Comparison of ENCODE assay signal across 13 cellular contexts in the genomic region with DNA sequence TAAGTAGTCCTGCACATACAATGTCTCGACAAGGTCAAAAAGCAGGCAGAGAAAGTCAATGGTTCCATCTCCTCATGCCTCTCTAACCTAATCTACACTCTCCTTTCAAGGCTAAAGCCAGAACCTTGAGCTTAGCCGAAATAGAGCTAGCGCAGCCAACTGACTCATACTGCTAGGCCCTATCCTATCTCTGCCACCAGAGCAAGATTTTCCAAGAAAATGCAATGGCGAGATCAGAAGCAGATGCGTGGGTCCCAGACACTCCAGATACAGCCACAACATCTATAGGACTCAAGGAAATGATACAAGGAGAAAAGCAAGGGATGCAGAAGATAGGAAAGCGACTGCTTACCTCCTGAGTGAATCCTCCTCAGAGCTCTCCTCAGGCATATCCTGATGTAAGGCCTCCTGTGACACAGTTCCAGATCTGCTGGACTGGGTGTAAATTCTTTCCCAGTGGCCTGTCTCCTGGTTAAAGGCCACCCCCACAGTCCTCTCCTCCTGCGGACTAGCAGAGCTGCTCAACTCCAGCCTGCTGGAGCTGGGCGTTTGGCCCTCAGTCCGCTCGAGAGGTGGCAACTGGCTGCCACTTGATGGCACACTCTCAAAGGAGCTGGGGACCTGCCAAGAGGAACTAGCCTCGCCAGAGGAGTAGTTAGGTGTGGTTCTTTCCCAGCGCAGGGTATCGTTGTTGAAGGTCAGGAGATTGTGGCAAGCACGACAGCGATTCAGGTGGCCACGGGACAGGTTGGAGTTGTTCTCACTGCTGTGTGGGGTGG. TPM values are rescaled to one million over a fixed set of nuclear protein-coding genes. Genes with fewer than 3 reads are reported as not detected.
DNase-seq lines count a peak whose midpoint lies in the region; ATAC-seq and TF ChIP-seq lines count a peak whose summit lies in the region.
"Had no signal": no experiment of that assay in that cellular context is flagged by ENCODE, and none has a peak within 500 bp of the region (broad histone marks: within the 10 kb centered on the region; RNA-seq: fewer than 3 reads in every experiment).

No MANE protein-coding gene starts in this region.

- no peak overlapping the region for H2AFZ ChIP-seq in parathyroid adenoma

- TSS peak; percentile 24 for BruUV-seq in Panc1 (replicated peaks; lab: Mats Ljungman, UMichigan)

- TF ChIP-seq POLR2A in gastroesophageal sphincter (IDR thresholded peaks at IDR 0.05) = no peak

- no peaks in the 10 kb centered on the region for H3K27me3 Mint-ChIP-seq in activated naive CD8-positive, alpha-beta T cell treated with anti-CD3 and anti-CD28 coated beads for 36 hours
- H3K27me3 Mint-ChIP-seq in natural killer cell (ENCODE audit: low read depth in 2 of 2) = no peaks in the 10 kb centered on the region
- H3K27me3 Mint-ChIP-seq: natural killer cell treated with Interleukin-12 subunit alpha and Interleukin-12 subunit beta and Interleukin-15 and Interleukin-18, amount 100 ng/mL, for 72 hours had no signal

- in situ Hi-C loops in Panc1 (cut with HindIII; ENCODE audit: low pct_unique_long_range_greater_than_20kb, low sequenced_read_pairs) = no loop called here

- CTCF ChIA-PET in Panc1 (lab: Charles Lee) = interaction anchor here (0.6 kb wide), 1 partner anchor 22 kb away, joined by 4 read pairs; no protein-coding TSS in a partner anchor

- ATAC-seq in Panc1 (peak; percentile 51; the same call in 1 of the 2 replicates), gastroesophageal sphincter (no peak), natural killer cell (no peak)
- ATAC-seq: natural killer cell treated with Interleukin-12 subunit alpha and Interleukin-12 subunit beta and Interleukin-15 and Interleukin-18, amount 100 ng/mL, for 72 hours had no signal

- POLR2A ChIA-PET in Panc1 (lab: Charles Lee) = interaction anchor here (0.7 kb wide), 1 partner anchor 236 kb away, joined by 3 read pairs; no protein-coding TSS in a partner anchor

- H3K4me3 ChIP-seq in GM06990 (replicated peaks; ENCODE audit: low read depth, low read length) = no peak overlapping the region
- H3K4me3 ChIP-seq in Panc1 (ENCODE audit: low read depth in 2 of 2, low read length in 2 of 2) = no peak overlapping the region
- no peak overlapping the region for H3K4me3 ChIP-seq in parathyroid adenoma (ENCODE audit: low read depth, low read length)
- H3K4me3 ChIP-seq in gastroesophageal sphincter = no peak overlapping the region
- H3K4me3 ChIP-seq: spleen had no signal

- H3K9me3 ChIP-seq in Panc1 (ENCODE audit: control insufficient read depth, insufficient read depth, low read depth, low read length) (no peaks in the 10 kb centered on the region), parathyroid adenoma (ENCODE audit: control insufficient read depth, low read length) (no peaks in the 10 kb centered on the region), gastroesophageal sphincter (no peaks in the 10 kb centered on the region)
- H3K9me3 ChIP-seq: spleen had no signal

- TF ChIP-seq EP300 in gastroesophageal sphincter (IDR thresholded peaks at IDR 0.05) = no peak

- peak; percentile 5 for TF ChIP-seq CTCF in GM06990 (IDR thresholded peaks at IDR 0.05; ENCODE audit: insufficient read depth, low read length, poor library complexity, severe bottlenecking)
- TF ChIP-seq CTCF in Panc1 (IDR thresholded peaks at IDR 0.05) = no peak
- TF ChIP-seq CTCF in parathyroid adenoma (IDR thresholded peaks at IDR 0.05) = peak; percentile 21
- TF ChIP-seq CTCF in gastroesophageal sphincter (IDR thresholded peaks at IDR 0.05) = no peak
- no peak for TF ChIP-seq CTCF in natural killer cell (IDR thresholded peaks at IDR 0.05)

- 89 to 91% methylated on average over 4 to 6 of the region's 16 CpGs for WGBS in gastroesophageal sphincter (ENCODE audit: low coverage in 1 of 2), 2 donors

- peaks cover 10% of the 10 kb centered on the region for H3K4me1 Mint-ChIP-seq in activated naive CD8-positive, alpha-beta T cell treated with anti-CD3 and anti-CD28 coated beads for 36 hours
- H3K4me1 Mint-ChIP-seq in natural killer cell = peaks cover 18 to 20% of the 10 kb centered on the region in 2 donors

- no peaks in the 10 kb centered on the region for H3K27me3 ChIP-seq in GM06990 (replicated peaks; ENCODE audit: control insufficient read depth, insufficient read depth, low read length)
- H3K27me3 ChIP-seq in Panc1 (ENCODE audit: control insufficient read depth, insufficient read depth, low read length) = no peaks in the 10 kb centered on the region
- H3K27me3 ChIP-seq in parathyroid adenoma (ENCODE audit: control insufficient read depth, insufficient read depth, low read length) = no peaks in the 10 kb centered on the region
- no peaks in the 10 kb centered on the region for H3K27me3 ChIP-seq in gastroesophageal sphincter
- H3K27me3 ChIP-seq: spleen had no signal

- H3K27ac ChIP-seq in Panc1 (ENCODE audit: low read length) (no peak overlapping the region), epithelial cell of prostate (peak overlapping the region; percentile 28), parathyroid adenoma (no peak overlapping the region), gastroesophageal sphincter (no peak overlapping the region)
- H3K27ac ChIP-seq: spleen had no signal

- H3K27ac Mint-ChIP-seq in activated naive CD8-positive, alpha-beta T cell treated with anti-CD3 and anti-CD28 coated beads for 36 hours = no peak overlapping the region
- no peak overlapping the region for H3K27ac Mint-ChIP-seq in natural killer cell
- H3K27ac Mint-ChIP-seq: natural killer cell treated with Interleukin-12 subunit alpha and Interleukin-12 subunit beta and Interleukin-15 and Interleukin-18, amount 100 ng/mL, for 72 hours had no signal

- no peak overlapping the region for H3K4me2 ChIP-seq in parathyroid adenoma (ENCODE audit: low read length)

- H3K4me1 ChIP-seq in Panc1 (ENCODE audit: control insufficient read depth, insufficient read depth, low read length) = peaks cover 4% of the 10 kb centered on the region; the same call in 1 of the 2 replicates
- peaks cover 2% of the 10 kb centered on the region for H3K4me1 ChIP-seq in parathyroid adenoma
- H3K4me1 ChIP-seq in gastroesophageal sphincter = peaks cover 0 to 9% (median 0%) of the 10 kb centered on the region in 3 donors

- H3K36me3 ChIP-seq in GM06990 (ENCODE audit: control insufficient read depth, insufficient read depth, low read length) (peaks cover 15% of the 10 kb centered on the region), Panc1 (ENCODE audit: control insufficient read depth, insufficient read depth, low read length) (peaks cover 9% of the 10 kb centered on the region), parathyroid adenoma (ENCODE audit: control insufficient read depth, insufficient read depth, low read length) (no peaks in the 10 kb centered on the region), gastroesophageal sphincter (peaks cover 0 to 75% of the 10 kb centered on the region in 2 donors)

- H3K4me3 Mint-ChIP-seq in activated naive CD8-positive, alpha-beta T cell treated with anti-CD3 and anti-CD28 coated beads for 36 hours = no peak overlapping the region
- H3K4me3 Mint-ChIP-seq in natural killer cell = no peak overlapping the region
- H3K4me3 Mint-ChIP-seq: natural killer cell treated with Interleukin-12 subunit alpha and Interleukin-12 subunit beta and Interleukin-15 and Interleukin-18, amount 100 ng/mL, for 72 hours had no signal

- DNase-seq in GM06990 (ENCODE audit: extremely low read depth, insufficient read length) (no peak), Panc1 (ENCODE audit: low read depth, low spot score) (no peak), epithelial cell of prostate (ENCODE audit: low read depth, low spot score) (no peak), natural killer cell (no peak)
- DNase-seq in activated naive CD8-positive, alpha-beta T cell treated with anti-CD3 and anti-CD28 coated beads for 36 hours = no peak
- no peak for DNase-seq in activated CD4-positive, alpha-beta T cell treated with anti-CD3 and anti-CD28 coated beads, Interleukin-2, amount 50 U/mL, for 1 hour
- DNase-seq: activated T-cell treated with anti-CD3 and anti-CD28 coated beads for 4 hours, GOT3, NCI-H2081 treated with DMSO at 0.1 percent for 48 hours, spleen had no signal

- peaks cover 4% of the 10 kb centered on the region for H3K36me3 Mint-ChIP-seq in activated naive CD8-positive, alpha-beta T cell treated with anti-CD3 and anti-CD28 coated beads for 36 hours
- H3K36me3 Mint-ChIP-seq in natural killer cell = peaks cover 14% of the 10 kb centered on the region

- H3K9me3 Mint-ChIP-seq in activated naive CD8-positive, alpha-beta T cell treated with anti-CD3 and anti-CD28 coated beads for 36 hours = no peaks in the 10 kb centered on the region
- H3K9me3 Mint-ChIP-seq in natural killer cell = no peaks in the 10 kb centered on the region
- H3K9me3 Mint-ChIP-seq: natural killer cell treated with Interleukin-12 subunit alpha and Interleukin-12 subunit beta and Interleukin-15 and Interleukin-18, amount 100 ng/mL, for 72 hours had no signal

- intact Hi-C loops in Panc1 (cut with micrococcal nuclease; ENCODE audit: unreplicated experiment) (no loop called here), natural killer cell (cut with micrococcal nuclease) (no loop called here)

- peaks cover 10% of the 10 kb centered on the region for H3K79me2 ChIP-seq in parathyroid adenoma

- H3K9ac ChIP-seq in parathyroid adenoma = no peak overlapping the region

RNA-seq across cellular contexts. Expression of a gene that starts 52.0 kb away (rescaled TPM):
- total RNA-seq in Panc1 (2021; ENCODE audit: unreplicated experiment) = 40.0 TPM
- polyA plus RNA-seq in Panc1 (2012; ENCODE audit: insufficient read length) = 39.3 TPM
- 10 to 100 TPM; 24.6 to 27.2 TPM for total RNA-seq in activated naive CD8-positive, alpha-beta T cell treated with anti-CD3 and anti-CD28 coated beads for 36 hours
- 10 to 100 TPM; 25.7 to 33.1 (median 30.2) TPM for total RNA-seq in gastroesophageal sphincter
- 10 to 100 TPM; 41.3 to 52.7 (median 46.2) TPM for total RNA-seq in natural killer cell

Comparison
In these comparisons a context has a peak if more than half of its experiments do, and no peak if none do; other contexts are left out.
1. CTCF ChIP-seq: peak in GM06990 (single experiment) and parathyroid adenoma (single experiment); none in Panc1 (single experiment), gastroesophageal sphincter (0 of 4) and natural killer cell (single experiment).